11 cellular contexts compared by ENCODE assay signal in the genomic region with DNA sequence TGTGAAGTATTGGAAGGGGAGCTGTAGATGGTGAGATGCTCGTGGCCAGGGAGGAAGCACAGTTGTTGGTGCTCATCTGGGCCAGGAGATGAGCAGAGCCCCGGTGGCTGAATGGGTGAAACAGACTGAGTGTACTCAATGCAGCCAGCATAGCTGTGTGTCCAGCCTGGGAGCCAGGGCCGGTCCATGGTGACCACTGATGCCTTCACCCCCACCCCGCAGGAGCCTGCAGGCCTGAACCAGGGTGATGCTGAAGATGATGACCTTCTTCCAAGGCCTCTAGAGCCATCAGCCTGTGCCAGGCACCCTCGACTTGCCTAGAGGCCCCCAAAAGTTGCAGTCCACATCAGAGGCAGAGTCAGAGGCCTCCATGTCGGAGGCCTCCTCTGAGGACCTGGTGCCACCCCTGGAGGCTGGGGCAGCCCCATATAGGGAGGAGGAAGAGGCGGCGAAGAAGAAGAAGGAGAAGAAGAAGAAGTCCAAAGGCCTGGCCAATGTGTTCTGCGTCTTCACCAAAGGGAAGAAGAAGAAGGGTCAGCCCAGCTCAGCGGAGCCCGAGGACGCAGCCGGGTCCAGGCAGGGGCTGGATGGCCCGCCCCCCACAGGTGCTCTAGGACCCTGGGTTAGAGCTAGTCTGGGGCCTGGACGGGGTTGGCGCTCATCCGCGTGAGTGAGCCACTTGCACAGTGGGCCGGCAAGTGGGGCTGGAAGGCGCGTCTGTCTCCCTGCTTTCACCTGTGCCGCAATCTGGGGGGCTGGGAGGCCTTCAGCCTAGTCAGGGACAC. TPM values are rescaled to one million over a fixed set of nuclear protein-coding genes. Genes with fewer than 3 reads are reported as not detected.
DNase-seq lines count a peak whose midpoint lies in the region; ATAC-seq, FAIRE-seq and TF ChIP-seq lines count a peak whose summit lies in the region.
"Had no signal": no experiment of that assay in that cellular context is flagged by ENCODE, and none has a peak within 500 bp of the region (broad histone marks: within the 10 kb centered on the region; RNA-seq: fewer than 3 reads in every experiment).

No MANE protein-coding gene starts in this region.

- H3K4me1 Mint-ChIP-seq in GM23338: peaks cover 17% of the 10 kb centered on the region
- no peaks in the 10 kb centered on the region for H3K4me1 Mint-ChIP-seq in activated T-helper 1 cell treated with anti-CD3 and anti-CD28 coated beads, Interleukin-12 subunit alpha, Interleukin-12 subunit beta, Interleukin-2, Interleukin-4 antibody, amounts not matched to agents 30 ng/mL and 10 ng/mL and 1 ng/mL, durations not matched to agents 14 hours and 24 hours and 36 hours (ENCODE audit: low read depth)

- H3F3A ChIP-seq in GM23338 (replicated peaks; ENCODE audit: low read depth): peaks cover 5% of the 10 kb centered on the region; the same call in 1 of the 2 replicates

- H4K20me1 ChIP-seq in GM23338 (replicated peaks; ENCODE audit: insufficient read depth): peaks cover 9% of the 10 kb centered on the region
- H4K20me1 ChIP-seq in HepG2 (ENCODE audit: insufficient read depth, low read length): no peaks in the 10 kb centered on the region; the same call in 1 of the 2 replicates

- intact Hi-C loops in HepG2 (cut with micrococcal nuclease; ENCODE audit: unreplicated experiment): no loop called here
- intact Hi-C loops in activated T-helper 1 cell treated with anti-CD3 and anti-CD28 coated beads, Interleukin-12 subunit alpha, Interleukin-12 subunit beta, Interleukin-2, Interleukin-4 antibody, amounts not matched to agents 30 ng/mL and 10 ng/mL and 1 ng/mL, durations not matched to agents 14 hours and 24 hours and 36 hours (cut with micrococcal nuclease): no loop called here

- no peaks in the 10 kb centered on the region for H3K36me3 ChIP-seq in GM23338 (ENCODE audit: insufficient read depth)
- no peaks in the 10 kb centered on the region for H3K36me3 ChIP-seq in HepG2 (replicated peaks in 1 of 2; ENCODE audit: control insufficient read depth in 1 of 2, insufficient read depth in 2 of 2, low read length in 2 of 2)

- POLR2A ChIA-PET in HepG2 (lab: Yijun Ruan, JAX): interaction anchor here (0.8 to 1.5 kb wide), 6 partner anchors 10 to 208 kb away, joined by 3 to 7 read pairs (median 5); partner anchors contain the start of gene EIF5

- no peak for DNase-seq in GM23338 (ENCODE audit: low spot score)
- DNase-seq in HepG2 (ENCODE audit: low spot score): no peak
- DNase-seq in effector CD4-positive, alpha-beta T cell: no peak
- DNase-seq in activated T-helper 1 cell treated with anti-CD3 and anti-CD28 coated beads, Interleukin-12 subunit alpha, Interleukin-12 subunit beta, Interleukin-2, Interleukin-4 antibody, amounts not matched to agents 30 ng/mL and 10 ng/mL and 1 ng/mL, durations not matched to agents 14 hours and 24 hours and 36 hours (ENCODE audit: low spot score): no peak
- DNase-seq in ACHN: no peak
- no peak for DNase-seq in stimulated activated naive CD8-positive, alpha-beta T cell treated with anti-CD3 and anti-CD28 coated beads, Interleukin-15, Interleukin-2, amounts not matched to agents 100 U/mL and 50 U/mL, for 24 hours
- DNase-seq: NCI-H510A treated with DMSO at 0.1 percent for 48 hours, SW 1271 had no signal

- H3K4me2 ChIP-seq in GM23338 (peak overlapping the region; percentile 84), HepG2 (ENCODE audit: low read depth, low read length) (peak overlapping the region; percentile 80)

- H3K27me3 ChIP-seq in GM23338 (ENCODE audit: insufficient read depth) (peaks cover 60% of the 10 kb centered on the region), HepG2 (ENCODE audit: control insufficient read depth in 1 of 2, insufficient read depth in 2 of 2, low read length in 2 of 2) (peaks cover 7 to 67% of the 10 kb centered on the region in 2 experiments; a peak in 4 of 5 replicates)

- peaks cover 11% of the 10 kb centered on the region; the same call in 1 of the 2 replicates for H3K4me1 ChIP-seq in GM23338 (ENCODE audit: insufficient read depth)
- H3K4me1 ChIP-seq in HepG2 (ENCODE audit: insufficient read depth, low read length): peaks cover 30% of the 10 kb centered on the region

- TF ChIP-seq CTCF in GM23338 (conservative IDR thresholded peaks at IDR 0.05; ENCODE audit: low read depth in 2 of 2): no peak
- no peak for TF ChIP-seq CTCF in HepG2 (CRISPR knock-in tag; IDR thresholded peaks at IDR 0.05)

- no peaks in the 10 kb centered on the region; the same call in 2 of the 3 replicates for H3K9me3 Mint-ChIP-seq in GM23338
- no peaks in the 10 kb centered on the region for H3K9me3 Mint-ChIP-seq in activated T-helper 1 cell treated with anti-CD3 and anti-CD28 coated beads, Interleukin-12 subunit alpha, Interleukin-12 subunit beta, Interleukin-2, Interleukin-4 antibody, amounts not matched to agents 30 ng/mL and 10 ng/mL and 1 ng/mL, durations not matched to agents 14 hours and 24 hours and 36 hours

- ATAC-seq in GM23338: no peak
- no peak for ATAC-seq in HepG2
- no peak for ATAC-seq in stimulated activated naive CD8-positive, alpha-beta T cell treated with anti-CD3 and anti-CD28 coated beads, Interleukin-15, Interleukin-2, amounts not matched to agents 100 U/mL and 50 U/mL, for 24 hours

- TF ChIP-seq EP300 in HepG2 (IDR thresholded peaks at IDR 0.05; ENCODE audit: low read depth in 2 of 2, low read length in 2 of 2) (no peak), HepG2 (CRISPR knock-in tag; IDR thresholded peaks at IDR 0.05; ENCODE audit: borderline replicate concordance) (no peak)

- no peak for FAIRE-seq in HepG2 (lab: Jason Lieb, UNC)
- FAIRE-seq: GM12891 had no signal

- 25% methylated on average over 15 of the region's 22 CpGs for WGBS in HepG2 (ENCODE audit: low lambda C conversion rate)

- TF ChIP-seq RAD21 in HepG2 (CRISPR knock-in tag; IDR thresholded peaks at IDR 0.05): no peak

- H3K27ac ChIP-seq in GM23338 (ENCODE audit: low read depth) (no peak overlapping the region), cingulate gyrus (ENCODE audit: low read depth, low read length) (peak overlapping the region; percentile 29), HepG2 (ENCODE audit: extremely low read length, insufficient read depth, low read length) (no peak overlapping the region), skin epidermis (peak overlapping the region in 8 of 21 experiments; percentile 11 to 93 (median 59))

- no peak for TF ChIP-seq POLR2A in HepG2 (IDR thresholded peaks at IDR 0.05; ENCODE audit: insufficient read depth in 1 of 2, low read depth in 2 of 2, low read length in 2 of 2)

- H3K79me2 ChIP-seq in GM23338 (replicated peaks; ENCODE audit: insufficient read depth) (no peaks in the 10 kb centered on the region), HepG2 (ENCODE audit: insufficient read depth, low read length) (no peaks in the 10 kb centered on the region)

- H3K27ac Mint-ChIP-seq in GM23338: no peak overlapping the region
- no peak overlapping the region for H3K27ac Mint-ChIP-seq in activated T-helper 1 cell treated with anti-CD3 and anti-CD28 coated beads, Interleukin-12 subunit alpha, Interleukin-12 subunit beta, Interleukin-2, Interleukin-4 antibody, amounts not matched to agents 30 ng/mL and 10 ng/mL and 1 ng/mL, durations not matched to agents 14 hours and 24 hours and 36 hours

- no TSS peak for BruUV-seq in HepG2 (replicated peaks; lab: Mats Ljungman, UMichigan)

- H3K9ac ChIP-seq in HepG2 (ENCODE audit: insufficient read depth, low read depth, low read length): no peak overlapping the region

- peak overlapping the region; percentile 64 for H3K4me3 Mint-ChIP-seq in GM23338
- no peak overlapping the region for H3K4me3 Mint-ChIP-seq in activated T-helper 1 cell treated with anti-CD3 and anti-CD28 coated beads, Interleukin-12 subunit alpha, Interleukin-12 subunit beta, Interleukin-2, Interleukin-4 antibody, amounts not matched to agents 30 ng/mL and 10 ng/mL and 1 ng/mL, durations not matched to agents 14 hours and 24 hours and 36 hours

- in situ Hi-C loops in HepG2 (cut with HindIII; ENCODE audit: extremely low pct_ligation_motif_present, low pct_unique_long_range_greater_than_20kb): no loop called here
- in situ Hi-C loops in ACHN (cut with HindIII; ENCODE audit: low pct_ligation_motif_present, low pct_unique_long_range_greater_than_20kb, low sequenced_read_pairs): no loop called here

- peaks cover 2% of the 10 kb centered on the region; the same call in 1 of the 3 replicates for H3K36me3 Mint-ChIP-seq in GM23338 (ENCODE audit: low read depth)
- no peaks in the 10 kb centered on the region for H3K36me3 Mint-ChIP-seq in activated T-helper 1 cell treated with anti-CD3 and anti-CD28 coated beads, Interleukin-12 subunit alpha, Interleukin-12 subunit beta, Interleukin-2, Interleukin-4 antibody, amounts not matched to agents 30 ng/mL and 10 ng/mL and 1 ng/mL, durations not matched to agents 14 hours and 24 hours and 36 hours (ENCODE audit: low read depth)

- H3K9me2 ChIP-seq in GM23338 (ENCODE audit: insufficient read depth): no peaks in the 10 kb centered on the region

- H2AFZ ChIP-seq in GM23338 (peak overlapping the region; percentile 66; the same call in 1 of the 2 replicates), HepG2 (ENCODE audit: low read length) (no peak overlapping the region)

- peaks cover 50% of the 10 kb centered on the region for H3K27me3 Mint-ChIP-seq in GM23338 (ENCODE audit: insufficient read depth, low read depth, poor library complexity)
- peaks cover 12% of the 10 kb centered on the region for H3K27me3 Mint-ChIP-seq in activated T-helper 1 cell treated with anti-CD3 and anti-CD28 coated beads, Interleukin-12 subunit alpha, Interleukin-12 subunit beta, Interleukin-2, Interleukin-4 antibody, amounts not matched to agents 30 ng/mL and 10 ng/mL and 1 ng/mL, durations not matched to agents 14 hours and 24 hours and 36 hours (ENCODE audit: insufficient read depth)

- CTCF ChIA-PET in HepG2 (lab: Yijun Ruan, JAX; ENCODE audit: low intra/inter-chr PET ratio, low total read pairs): interaction anchor here (0.9 to 1.8 kb wide), 4 partner anchors 21 to 166 kb away, joined by 4 to 10 read pairs (median 6); no protein-coding TSS in a partner anchor

- H3K9me3 ChIP-seq in HepG2 (ENCODE audit: low read length): no peaks in the 10 kb centered on the region

- peak overlapping the region; percentile 56 for H3K4me3 ChIP-seq in GM23338
- H3K4me3 ChIP-seq in HepG2 (replicated peaks in 1 of 3; ENCODE audit: insufficient read depth in 1 of 3, low read depth in 2 of 3, low read length in 3 of 3): peak overlapping the region in 2 of 3 experiments; percentile 11 to 65; a peak in 4 of 6 replicates
- H3K4me3 ChIP-seq in skin epidermis: peak overlapping the region in 4 of 7 experiments; percentile 6 to 70 (median 38)

RNA-seq across cellular contexts. Expression of gene TNFAIP2, which starts 3.0 kb away (rescaled TPM):
- 9.8 and 14.1 TPM in 2 replicates for total RNA-seq in GM23338 (2014; rRNA removed; shearing (Covaris generic))
- polyA plus RNA-seq in GM23338 (2016; fragmentation: Nextera tagmentation; extraction: Ambion mirVana) (9.9 and 10.1 TPM in 2 replicates), HepG2 (2011; rRNA removed) (0.91 and 1.5 TPM in 2 replicates)
- total RNA-seq in HepG2 (2016; rRNA removed; fragmentation: Illumina TruSeq; extraction: Trizol): 0.45 and 0.46 TPM in 2 replicates
- not detected in 2 replicates for total RNA-seq in HepG2 (2016; cell fraction: cytosol; rRNA removed; fragmentation: Illumina TruSeq; extraction: Trizol; ENCODE audit: low read depth)
- total RNA-seq in HepG2 (2016; cell fraction: insoluble cytoplasmic fraction; rRNA removed; fragmentation: Illumina TruSeq; extraction: Trizol): 0.45 and 0.67 TPM in 2 replicates
- total RNA-seq in HepG2 (2016; cell fraction: membrane; rRNA removed; fragmentation: Illumina TruSeq; extraction: Trizol): 0.31 and 0.40 TPM in 2 replicates
- total RNA-seq in HepG2 (2016; cell fraction: nucleus; rRNA removed; fragmentation: Illumina TruSeq; extraction: Trizol): 0.34 and 0.94 TPM in 2 replicates
- polyA plus RNA-seq in HepG2 (2011; cell fraction: cytosol; rRNA removed): 0.28 and 0.81 TPM in 2 replicates
- 7.5 and 18.0 TPM in 2 replicates for polyA plus RNA-seq in HepG2 (2011; cell fraction: nucleus; rRNA removed)
- polyA plus RNA-seq in HepG2 (2012): 0.36 and 0.61 TPM in 2 replicates
- polyA plus RNA-seq in HepG2 (2016; cell fraction: cytosol; fragmentation: Illumina TruSeq; extraction: Trizol; ENCODE audit: low read depth): not detected in 2 replicates
- polyA plus RNA-seq in HepG2 (2016; cell fraction: insoluble cytoplasmic fraction; fragmentation: Illumina TruSeq; extraction: Trizol; ENCODE audit: low read depth): 0.16 and 0.42 TPM in 2 replicates
- 0.18 and 0.23 TPM in 2 replicates for polyA plus RNA-seq in HepG2 (2016; cell fraction: membrane; fragmentation: Illumina TruSeq; extraction: Trizol; ENCODE audit: low read depth)
- polyA plus RNA-seq in HepG2 (2016; cell fraction: nucleus; fragmentation: Illumina TruSeq; extraction: Trizol; ENCODE audit: insufficient read depth, low read depth): 0.83 and 1.8 TPM in 2 replicates
- 2.4 and 123 TPM in 2 replicates for polyA minus RNA-seq in HepG2 (2011; rRNA and poly(A)+ RNA removed; ENCODE audit: low replicate concordance)
- 0.79 and 1.2 TPM in 2 replicates for polyA minus RNA-seq in HepG2 (2011; cell fraction: cytosol; rRNA and poly(A)+ RNA removed)
- polyA minus RNA-seq in HepG2 (2011; cell fraction: nucleus; rRNA and poly(A)+ RNA removed): 1.5 and 2.1 TPM in 2 replicates
- total RNA-seq in activated T-helper 1 cell treated with anti-CD3 and anti-CD28 coated beads, Interleukin-12 subunit alpha, Interleukin-12 subunit beta, Interleukin-2, Interleukin-4 antibody, amounts not matched to agents 30 ng/mL and 10 ng/mL and 1 ng/mL, durations not matched to agents 14 hours and 24 hours and 36 hours: 2.3 and 2.4 TPM in 2 replicates

RNA-seq across cellular contexts. Expression of gene EXOC3L4, which starts 31.8 kb away (rescaled TPM):
- total RNA-seq in GM23338 (2014; rRNA removed; shearing (Covaris generic)): not detected in 2 replicates
- polyA plus RNA-seq in GM23338 (2016; fragmentation: Nextera tagmentation; extraction: Ambion mirVana) (not detected in 2 replicates), HepG2 (2011; rRNA removed) (11.8 and 21.2 TPM in 2 replicates)
- total RNA-seq in HepG2 (2016; rRNA removed; fragmentation: Illumina TruSeq; extraction: Trizol): 11.3 and 27.0 TPM in 2 replicates
- 6.3 and 6.7 TPM in 2 replicates for total RNA-seq in HepG2 (2016; cell fraction: cytosol; rRNA removed; fragmentation: Illumina TruSeq; extraction: Trizol; ENCODE audit: low read depth)
- total RNA-seq in HepG2 (2016; cell fraction: insoluble cytoplasmic fraction; rRNA removed; fragmentation: Illumina TruSeq; extraction: Trizol): 9.0 and 28.6 TPM in 2 replicates
- total RNA-seq in HepG2 (2016; cell fraction: membrane; rRNA removed; fragmentation: Illumina TruSeq; extraction: Trizol): 11.1 and 11.5 TPM in 2 replicates
- total RNA-seq in HepG2 (2016; cell fraction: nucleus; rRNA removed; fragmentation: Illumina TruSeq; extraction: Trizol): 32.0 and 33.7 TPM in 2 replicates
- polyA plus RNA-seq in HepG2 (2011; cell fraction: cytosol; rRNA removed): 10.4 and 15.5 TPM in 2 replicates
- 157 and 161 TPM in 2 replicates for polyA plus RNA-seq in HepG2 (2011; cell fraction: nucleus; rRNA removed)
- polyA plus RNA-seq in HepG2 (2012): 12.5 and 20.1 TPM in 2 replicates
- 4.1 and 4.2 TPM in 2 replicates for polyA plus RNA-seq in HepG2 (2016; cell fraction: cytosol; fragmentation: Illumina TruSeq; extraction: Trizol; ENCODE audit: low read depth)
- 7.6 and 10.6 TPM in 2 replicates for polyA plus RNA-seq in HepG2 (2016; cell fraction: insoluble cytoplasmic fraction; fragmentation: Illumina TruSeq; extraction: Trizol; ENCODE audit: low read depth)
- polyA plus RNA-seq in HepG2 (2016; cell fraction: membrane; fragmentation: Illumina TruSeq; extraction: Trizol; ENCODE audit: low read depth): 6.1 and 7.1 TPM in 2 replicates
- 105 and 107 TPM in 2 replicates for polyA plus RNA-seq in HepG2 (2016; cell fraction: nucleus; fragmentation: Illumina TruSeq; extraction: Trizol; ENCODE audit: insufficient read depth, low read depth)
- 0.28 and 10.1 TPM in 2 replicates for polyA minus RNA-seq in HepG2 (2011; rRNA and poly(A)+ RNA removed; ENCODE audit: low replicate concordance)
- polyA minus RNA-seq in HepG2 (2011; cell fraction: cytosol; rRNA and poly(A)+ RNA removed): 3.4 and 5.3 TPM in 2 replicates
- 24.7 and 29.2 TPM in 2 replicates for polyA minus RNA-seq in HepG2 (2011; cell fraction: nucleus; rRNA and poly(A)+ RNA removed)
- total RNA-seq in activated T-helper 1 cell treated with anti-CD3 and anti-CD28 coated beads, Interleukin-12 subunit alpha, Interleukin-12 subunit beta, Interleukin-2, Interleukin-4 antibody, amounts not matched to agents 30 ng/mL and 10 ng/mL and 1 ng/mL, durations not matched to agents 14 hours and 24 hours and 36 hours: not detected in 2 replicates

RNA-seq across cellular contexts. Expression of gene LBHD2, which starts 42.3 kb away (rescaled TPM):
- not detected in 2 replicates for total RNA-seq in GM23338 (2014; rRNA removed; shearing (Covaris generic))
- polyA plus RNA-seq in GM23338 (2016; fragmentation: Nextera tagmentation; extraction: Ambion mirVana) (not detected in 2 replicates), HepG2 (2011; rRNA removed) (0.67 and 0.95 TPM in 2 replicates)
- total RNA-seq in HepG2 (2016; rRNA removed; fragmentation: Illumina TruSeq; extraction: Trizol): 0.72 and 1.00 TPM in 2 replicates
- 2.3 and 2.8 TPM in 2 replicates for total RNA-seq in HepG2 (2016; cell fraction: cytosol; rRNA removed; fragmentation: Illumina TruSeq; extraction: Trizol; ENCODE audit: low read depth)
- 0.37 and 0.39 TPM in 2 replicates for total RNA-seq in HepG2 (2016; cell fraction: insoluble cytoplasmic fraction; rRNA removed; fragmentation: Illumina TruSeq; extraction: Trizol)
- 1.1 and 4.0 TPM in 2 replicates for total RNA-seq in HepG2 (2016; cell fraction: membrane; rRNA removed; fragmentation: Illumina TruSeq; extraction: Trizol)
- total RNA-seq in HepG2 (2016; cell fraction: nucleus; rRNA removed; fragmentation: Illumina TruSeq; extraction: Trizol): not detected in 2 replicates
- polyA plus RNA-seq in HepG2 (2011; cell fraction: cytosol; rRNA removed): 0.85 and 2.1 TPM in 2 replicates
- polyA plus RNA-seq in HepG2 (2011; cell fraction: nucleus; rRNA removed): 0.64 and 1.0 TPM in 2 replicates
- polyA plus RNA-seq in HepG2 (2012): 0.40 and 0.72 TPM in 2 replicates
- 2.9 and 3.8 TPM in 2 replicates for polyA plus RNA-seq in HepG2 (2016; cell fraction: cytosol; fragmentation: Illumina TruSeq; extraction: Trizol; ENCODE audit: low read depth)
- polyA plus RNA-seq in HepG2 (2016; cell fraction: insoluble cytoplasmic fraction; fragmentation: Illumina TruSeq; extraction: Trizol; ENCODE audit: low read depth): 0.36 and 0.88 TPM in 2 replicates
- 0.86 and 1.1 TPM in 2 replicates for polyA plus RNA-seq in HepG2 (2016; cell fraction: membrane; fragmentation: Illumina TruSeq; extraction: Trizol; ENCODE audit: low read depth)
- 0.73 and 0.75 TPM in 2 replicates for polyA plus RNA-seq in HepG2 (2016; cell fraction: nucleus; fragmentation: Illumina TruSeq; extraction: Trizol; ENCODE audit: insufficient read depth, low read depth)
- polyA minus RNA-seq in HepG2 (2011; rRNA and poly(A)+ RNA removed; ENCODE audit: low replicate concordance): 0.30 TPM in 1 of 2 replicates, not detected in the other
- not detected in 2 replicates for polyA minus RNA-seq in HepG2 (2011; cell fraction: cytosol; rRNA and poly(A)+ RNA removed)
- not detected in 2 replicates for polyA minus RNA-seq in HepG2 (2011; cell fraction: nucleus; rRNA and poly(A)+ RNA removed)
- not detected in 2 replicates for total RNA-seq in activated T-helper 1 cell treated with anti-CD3 and anti-CD28 coated beads, Interleukin-12 subunit alpha, Interleukin-12 subunit beta, Interleukin-2, Interleukin-4 antibody, amounts not matched to agents 30 ng/mL and 10 ng/mL and 1 ng/mL, durations not matched to agents 14 hours and 24 hours and 36 hours
